Comparison of ENCODE assay signal across 1 cellular context in the genomic region with DNA sequence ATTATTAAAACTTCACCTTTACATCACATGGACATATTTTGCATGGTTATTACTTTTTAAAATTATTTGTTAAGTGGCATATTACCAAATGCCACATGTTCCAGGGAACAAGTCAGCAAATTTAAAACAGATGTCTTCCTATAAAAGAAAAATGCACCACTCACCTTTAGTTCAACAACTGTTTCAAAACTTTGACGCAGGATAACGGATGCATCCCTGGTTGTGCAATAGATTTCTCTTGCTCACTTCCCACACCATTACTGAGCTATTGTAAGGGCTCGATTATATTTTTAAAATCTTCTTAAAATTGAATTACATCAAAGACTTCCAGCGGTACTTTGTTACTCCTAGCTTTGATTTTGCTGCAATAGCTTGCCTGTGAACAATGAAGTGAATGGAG.
TF ChIP-seq lines count a peak whose summit lies in the region.

No MANE protein-coding gene starts in this region.

TF ChIP-seq in IMR-90, 13 proteins besides CTCF, POLR2A, EP300 and RAD21 (continued from another document):
- 0 out of 2 replicates have a peak, but pooled peaks have one; percentile 29 for TF ChIP-seq CEBPB (IDR thresholded peaks at IDR 0.05; ENCODE audit: low read depth, low read length)
